In genomic region chr19:40596608-40597328, GRCh38 we compare ENCODE assay signal across 8 cellular contexts. TPM values are rescaled to one million over a fixed set of nuclear protein-coding genes. Genes with fewer than 3 reads are reported as not detected.
DNase-seq lines count a peak whose midpoint lies in the region; ATAC-seq and TF ChIP-seq lines count a peak whose summit lies in the region.
"Had no signal": no experiment of that assay in that cellular context is flagged by ENCODE, and none has a peak within 500 bp of the region (broad histone marks: within the 10 kb centered on the region; RNA-seq: fewer than 3 reads in every experiment).

No MANE protein-coding gene starts in this region.

- H3K27ac ChIP-seq in GM23338 (ENCODE audit: low read depth) = no peak overlapping the region
- H3K27ac ChIP-seq in spleen = no peak overlapping the region

- no peak for TF ChIP-seq POLR2A in spleen (IDR thresholded peaks at IDR 0.05)

- no peaks in the 10 kb centered on the region; the same call in 2 of the 3 replicates for H3K9me3 Mint-ChIP-seq in GM23338

- H3K4me1 ChIP-seq in GM23338 (ENCODE audit: insufficient read depth) = peaks cover 39% of the 10 kb centered on the region
- peaks cover 32 to 59% (median 51%) of the 10 kb centered on the region in 6 donors for H3K4me1 ChIP-seq in spleen

- H3K9me2 ChIP-seq in GM23338 (ENCODE audit: insufficient read depth) = no peaks in the 10 kb centered on the region

- H3K4me3 ChIP-seq in GM23338 (peak overlapping the region; percentile 61), fibroblast of mammary gland (ENCODE audit: control insufficient read depth, low read depth, low read length) (peak overlapping the region; percentile 29), retinal pigment epithelial cell (ENCODE audit: low read length) (peak overlapping the region; percentile 15), spleen (peak overlapping the region in 4 of 8 donors; percentile 15 to 60 (median 24))

- DNase-seq in GM23338 (ENCODE audit: low spot score) = peak; percentile 80
- peak; percentile 53 for DNase-seq in fibroblast of mammary gland (ENCODE audit: low read depth)
- DNase-seq in retinal pigment epithelial cell (ENCODE audit: low read depth) = no peak
- DNase-seq in stimulated activated CD4-positive, alpha-beta T cell treated with anti-CD3 and anti-CD28 coated beads, Interleukin-4, amount 100 ng/mL, for 24 hours = no peak
- DNase-seq in spleen = no peak

- intact Hi-C loops in spleen (cut with DNase I; ENCODE audit: low total_unique reads) = loop anchor here (10.0 kb wide), 1 partner anchor 62 kb away; no protein-coding TSS in a partner anchor

- no peak for TF ChIP-seq CTCF in GM23338 (conservative IDR thresholded peaks at IDR 0.05; ENCODE audit: low read depth in 2 of 2)
- TF ChIP-seq CTCF in fibroblast of mammary gland (conservative IDR thresholded peaks at IDR 0.05; ENCODE audit: control insufficient read depth, insufficient read depth, low read depth, low read length) = no peak
- no peak for TF ChIP-seq CTCF in retinal pigment epithelial cell (conservative IDR thresholded peaks at IDR 0.05; ENCODE audit: low read depth, low read length)
- TF ChIP-seq CTCF in spleen (IDR thresholded peaks at IDR 0.05 in 8 of 11, conservative IDR thresholded peaks at IDR 0.05 in 3 of 11) = no peak

- no peak overlapping the region for H3K27ac Mint-ChIP-seq in GM23338

- H3K9me3 ChIP-seq in spleen = peaks cover 0 to 6% (median 0%) of the 10 kb centered on the region in 8 donors

- H3K4me2 ChIP-seq in GM23338 = peak overlapping the region; percentile 86

- H3K27me3 Mint-ChIP-seq in GM23338 (ENCODE audit: insufficient read depth, low read depth, poor library complexity) = peaks cover 53% of the 10 kb centered on the region

- ATAC-seq in GM23338 (peak; percentile 35), GM21723 (IDR thresholded peaks at IDR 0.05; ENCODE audit: unreplicated experiment) (no peak)
- ATAC-seq: naive thymus-derived CD4-positive, alpha-beta T cell had no signal

- peaks cover 34% of the 10 kb centered on the region for H3K4me1 Mint-ChIP-seq in GM23338

- H3K36me3 ChIP-seq in GM23338 (ENCODE audit: insufficient read depth) (no peaks in the 10 kb centered on the region), spleen (no peaks in the 10 kb centered on the region)

- no peaks in the 10 kb centered on the region for H3K36me3 Mint-ChIP-seq in GM23338 (ENCODE audit: low read depth)

- 0 out of 2 replicates have a peak overlapping the region, but pooled peaks have one; percentile 63 for H2AFZ ChIP-seq in GM23338

- H3K4me3 Mint-ChIP-seq in GM23338 = peak overlapping the region; percentile 26; the same call in 1 of the 3 replicates

- H4K20me1 ChIP-seq in GM23338 (replicated peaks; ENCODE audit: insufficient read depth) = no peaks in the 10 kb centered on the region; the same call in 1 of the 2 replicates

- 8 to 16% (median 10%) methylated on average over 26 to 53 of the region's 53 CpGs for WGBS in spleen, 5 donors

- H3F3A ChIP-seq in GM23338 (replicated peaks; ENCODE audit: low read depth) = peaks cover 15% of the 10 kb centered on the region; the same call in 1 of the 2 replicates

- H3K27me3 ChIP-seq in GM23338 (ENCODE audit: insufficient read depth) = peaks cover 62% of the 10 kb centered on the region
- peaks cover 0 to 76% (median 52%) of the 10 kb centered on the region in 7 donors for H3K27me3 ChIP-seq in spleen (replicated peaks in 1 of 7)

- no peaks in the 10 kb centered on the region for H3K79me2 ChIP-seq in GM23338 (replicated peaks; ENCODE audit: insufficient read depth)

TF ChIP-seq in GM23338, 12 proteins besides CTCF, POLR2A, EP300 and RAD21:
- TF ChIP-seq NANOG (IDR thresholded peaks at IDR 0.05; ENCODE audit: borderline replicate concordance) (no peak), POLR2AphosphoS5 (IDR thresholded peaks at IDR 0.05; ENCODE audit: low read depth) (0 out of 2 replicates have a peak, but pooled peaks have one; percentile 26)
TF ChIP-seq in GM23338: peak in this region for 1.

TF ChIP-seq in PFSK-1, 5 proteins besides CTCF, POLR2A, EP300 and RAD21:
- TF ChIP-seq FOXP2 (optimal IDR thresholded peaks at IDR 0.05; ENCODE audit: borderline replicate concordance, extremely low read depth, extremely low read length, insufficient read depth) (peak; percentile 20), SIN3A (IDR thresholded peaks at IDR 0.05; ENCODE audit: borderline replicate concordance, insufficient read depth, low read length) (no peak), POLR2AphosphoS5 (IDR thresholded peaks at IDR 0.05; ENCODE audit: low read depth, low read length) (peak; percentile 46; the same call in 1 of the 2 replicates)

RNA-seq across cellular contexts. Expression of gene LTBP4, which starts 4.4 kb away (rescaled TPM):
- total RNA-seq in GM23338 (2014; rRNA removed; shearing (Covaris generic)) = 53.2 and 65.0 TPM in 2 replicates
- 48.4 and 50.3 TPM in 2 replicates for polyA plus RNA-seq in GM23338 (2016; fragmentation: Nextera tagmentation; extraction: Ambion mirVana)
- 630 TPM for polyA plus RNA-seq in PFSK-1 (2012; ENCODE audit: insufficient read length, low read depth)
- 100 to 1,000 TPM in 6 of 7 donors, 10 to 100 TPM in 1; 66.0 to 197 (median 186) TPM for total RNA-seq in spleen
- polyA plus RNA-seq in spleen = 100 to 1,000 TPM in 1 of 3 donors, 10 to 100 TPM in 2; 26.5 to 107 (median 34.3) TPM

RNA-seq across cellular contexts. Expression of gene SHKBP1, which starts 20.1 kb away (rescaled TPM):
- total RNA-seq in GM23338 (2014; rRNA removed; shearing (Covaris generic)) = 60.0 and 63.2 TPM in 2 replicates
- polyA plus RNA-seq in GM23338 (2016; fragmentation: Nextera tagmentation; extraction: Ambion mirVana) (69.8 and 74.6 TPM in 2 replicates), spleen (100 to 1,000 TPM; 102 to 164 (median 152) TPM)
- polyA plus RNA-seq in PFSK-1 (2012; ENCODE audit: insufficient read length, low read depth) = 147 TPM
- 100 to 1,000 TPM; 127 to 282 (median 151) TPM for total RNA-seq in spleen

Comparison
In these comparisons a context has a peak if more than half of its experiments do, and no peak if none do; other contexts are left out.
1. DNase-seq: peak in GM23338 (single experiment) and fibroblast of mammary gland (single experiment); none in retinal pigment epithelial cell (single experiment), stimulated activated CD4-positive, alpha-beta T cell treated with anti-CD3 and anti-CD28 coated beads, Interleukin-4, amount 100 ng/mL, for 24 hours (single experiment) and spleen (single experiment).